Comparison of ENCODE assay signal across 19 cellular contexts in genomic region chr6:93496548-93496947, GRCh38.
A peak's percentile ranks its signal among the peaks of the same experiment; 100 is the strongest.
DNase-seq lines count a peak whose midpoint lies in the region; FAIRE-seq and TF ChIP-seq lines count a peak whose summit lies in the region.
"Had no signal": no experiment of that assay in that cellular context is flagged by ENCODE, and none has a peak within 500 bp of the region (broad histone marks: within the 10 kb centered on the region; RNA-seq: fewer than 3 reads in every experiment).

No MANE protein-coding gene starts in this region.

- no peak overlapping the region for H4K91ac ChIP-seq in H1 (replicated peaks; ENCODE audit: insufficient read length, low read length)

- H3K27ac ChIP-seq in H1 (ENCODE audit: low read depth, low read length) (no peak overlapping the region), dorsolateral prefrontal cortex (no peak overlapping the region)
- H3K27ac ChIP-seq: C4-2B, HL-60, PC-9 had no signal

- no peak overlapping the region for H2BK15ac ChIP-seq in H1 (ENCODE audit: low read length)

- no peak overlapping the region for H4K5ac ChIP-seq in H1 (ENCODE audit: insufficient read length, low read depth, low read length)

- H3K27me3 ChIP-seq in H1 (replicated peaks in 1 of 4; ENCODE audit: control insufficient read depth in 3 of 4, extremely low read depth in 1 of 4, insufficient read depth in 3 of 4, low read length in 3 of 4) (peaks cover 0 to 1% (median 0%) of the 10 kb centered on the region in 4 experiments; a peak in 1 of 7 replicates), H7 (ENCODE audit: control insufficient read depth, insufficient read depth, low read length) (no peaks in the 10 kb centered on the region), dorsolateral prefrontal cortex (no peaks in the 10 kb centered on the region)

- TF ChIP-seq EP300 in H1 (IDR thresholded peaks at IDR 0.05; ENCODE audit: borderline replicate concordance in 1 of 2, low read depth in 2 of 2, low read length in 2 of 2), result no peak

- H3K23me2 ChIP-seq in H1 (ENCODE audit: low read depth, low read length), result no peaks in the 10 kb centered on the region

- no peak for TF ChIP-seq POLR2A in H1 (IDR thresholded peaks at IDR 0.05; ENCODE audit: control extremely low read depth in 1 of 2, low read depth in 2 of 2, low read length in 2 of 2)

- no peak overlapping the region for H3K4ac ChIP-seq in H1 (replicated peaks; ENCODE audit: insufficient read length, low read depth, low read length)

- no peak for TF ChIP-seq RAD21 in H1 (IDR thresholded peaks at IDR 0.05 in 1 of 2, conservative IDR thresholded peaks at IDR 0.05 in 1 of 2; ENCODE audit: low read depth in 2 of 2, low read length in 2 of 2)

- no peak overlapping the region for H2BK12ac ChIP-seq in H1 (ENCODE audit: low read depth, low read length)

- no peak overlapping the region for H3K4me2 ChIP-seq in H1 (ENCODE audit: insufficient read depth in 1 of 2, low read depth in 2 of 2, low read length in 2 of 2)
- H3K4me2 ChIP-seq: PC-9 had no signal

- H2BK5ac ChIP-seq in H1 (ENCODE audit: low read depth, low read length), result no peak overlapping the region

- no peak overlapping the region for H2BK120ac ChIP-seq in H1 (replicated peaks; ENCODE audit: low read depth, low read length)

- H3K14ac ChIP-seq in H1 (ENCODE audit: insufficient read length), result no peak overlapping the region

- no peak overlapping the region for H3K18ac ChIP-seq in H1 (ENCODE audit: extremely low read depth, low read length)

- no peaks in the 10 kb centered on the region for H4K20me1 ChIP-seq in H1 (replicated peaks in 1 of 2; ENCODE audit: control insufficient read depth in 1 of 2, insufficient read depth in 2 of 2, low read length in 2 of 2)

- no peak overlapping the region for H2AK5ac ChIP-seq in H1 (ENCODE audit: low read depth, low read length)

- DNase-seq in NCI-H146 (lab: John Stamatoyannopoulos, UW) (peak; percentile 7), NCI-H146 treated with DMSO at 0.1 percent for 48 hours (lab: John Stamatoyannopoulos, UW; ENCODE audit: unreplicated experiment) (no peak), NCI-H69 (lab: John Stamatoyannopoulos, UW) (peak; percentile 44), H1 (ENCODE audit: low read depth in 1 of 2, low spot score in 2 of 2) (no peak), SKM-1 (lab: John Stamatoyannopoulos, UW; ENCODE audit: unreplicated experiment) (no peak), H7 (no peak), dorsolateral prefrontal cortex (no peak)
- no peak for DNase-seq in activated naive CD4-positive, alpha-beta T cell treated with anti-CD3 and anti-CD28 coated beads, Interleukin-2, amount 50 U/mL, for 16 hours
- DNase-seq: DMS79, H9, NCI-H1092, NCI-H2029, NCI-H2171, NCI-H446, PC-9, T-cell had no signal

- no peaks in the 10 kb centered on the region for H3K79me2 ChIP-seq in H1 (ENCODE audit: control insufficient read depth in 1 of 2, insufficient read depth in 2 of 2, low read length in 2 of 2)

- H3K4me3 ChIP-seq in H1 (ENCODE audit: extremely low read depth in 1 of 4, insufficient read depth in 2 of 4, low read depth in 3 of 4, low read length in 4 of 4) (no peak overlapping the region), H7 (ENCODE audit: insufficient read depth, low read depth, low read length) (no peak overlapping the region), dorsolateral prefrontal cortex (no peak overlapping the region)
- H3K4me3 ChIP-seq: K562, PC-9 had no signal

- no peak overlapping the region for H2BK20ac ChIP-seq in H1 (ENCODE audit: low read length)

- 91% methylated on average over 2 of the region's 2 CpGs; no CpG with 5 or more reads in 1 of the 2 experiments for WGBS in H1 (ENCODE audit: extremely low coverage in 1 of 2, insufficient coverage in 1 of 2, insufficient read length in 1 of 2, insufficient replicate concordance in 2 of 2, low coverage in 1 of 2, low lambda C conversion rate in 2 of 2, missing lambda C conversion rate in 1 of 2), 2 experiments

- POLR2A ChIA-PET in H1 (lab: Charles Lee; ENCODE audit: partially characterized antibody), result no interaction called here

- H3K4me1 ChIP-seq in H1 (replicated peaks in 1 of 4; ENCODE audit: control insufficient read depth in 3 of 4, insufficient read depth in 4 of 4, low read length in 3 of 4), result no peaks in the 10 kb centered on the region

- FAIRE-seq in H1 (lab: Jason Lieb, UNC), result no peak
- FAIRE-seq: K562 had no signal

- H3K79me1 ChIP-seq in H1 (ENCODE audit: low read depth, low read length), result no peaks in the 10 kb centered on the region

- TF ChIP-seq CTCF in H1 (IDR thresholded peaks at IDR 0.05; ENCODE audit: control extremely low read depth in 1 of 3, insufficient read depth in 1 of 3, low read depth in 1 of 3, low read length in 3 of 3) (no peak), dorsolateral prefrontal cortex (IDR thresholded peaks at IDR 0.05 in 54 of 56, conservative IDR thresholded peaks at IDR 0.05 in 2 of 56; ENCODE audit: low read depth in 1 of 56, partially characterized antibody in 56 of 56) (no peak)

- no peak overlapping the region for H3K56ac ChIP-seq in H1 (replicated peaks; ENCODE audit: insufficient read length, low read depth, low read length)

- no peaks in the 10 kb centered on the region for H3K36me3 ChIP-seq in H1 (ENCODE audit: control insufficient read depth in 2 of 4, insufficient read depth in 4 of 4, low read length in 3 of 4)
- no peaks in the 10 kb centered on the region for H3K36me3 ChIP-seq in H7 (replicated peaks; ENCODE audit: control insufficient read depth, insufficient read depth, low read length)

- H3K9ac ChIP-seq in H1 (replicated peaks in 1 of 4; ENCODE audit: extremely low read depth in 1 of 4, low read depth in 3 of 4, low read length in 3 of 4), result no peak overlapping the region

- no peak overlapping the region for H3K23ac ChIP-seq in H1 (ENCODE audit: insufficient read length)

- CTCF ChIA-PET in H1 (lab: Charles Lee; ENCODE audit: partially characterized antibody), result no interaction called here

- no peaks in the 10 kb centered on the region for H3K9me3 ChIP-seq in H1 (ENCODE audit: insufficient read depth in 2 of 2, low read depth in 1 of 2, low read length in 1 of 2)

- no peak overlapping the region for H4K8ac ChIP-seq in H1 (ENCODE audit: extremely low read depth, insufficient read depth, low read length)

- 0 out of 2 replicates have a peak overlapping the region, but pooled peaks have one; percentile 42 for H2AFZ ChIP-seq in H1 (ENCODE audit: low read length)
- H2AFZ ChIP-seq: PC-9 had no signal

- intact Hi-C loops in dorsolateral prefrontal cortex (cut with DNase I), result no loop called here

TF ChIP-seq in H1, 55 proteins besides CTCF, POLR2A, EP300 and RAD21:
- TF ChIP-seq SP1 (IDR thresholded peaks at IDR 0.05; ENCODE audit: low read depth, low read length), result no peak
- TF ChIP-seq HDAC6 (IDR thresholded peaks at IDR 0.05; ENCODE audit: low read depth, low read length), result no peak
- no peak for TF ChIP-seq RFX5 (IDR thresholded peaks at IDR 0.05; ENCODE audit: borderline replicate concordance, low read depth, low read length)
- no peak for TF ChIP-seq GTF2F1 (IDR thresholded peaks at IDR 0.05; ENCODE audit: borderline replicate concordance, low read depth, low read length)
- no peak for TF ChIP-seq EZH2 (IDR thresholded peaks at IDR 0.05; ENCODE audit: low read depth, low read length, severe bottlenecking)
- TF ChIP-seq PHF8 (conservative IDR thresholded peaks at IDR 0.05; ENCODE audit: low read depth, low read length), result no peak
- TF ChIP-seq, protein P1, sequence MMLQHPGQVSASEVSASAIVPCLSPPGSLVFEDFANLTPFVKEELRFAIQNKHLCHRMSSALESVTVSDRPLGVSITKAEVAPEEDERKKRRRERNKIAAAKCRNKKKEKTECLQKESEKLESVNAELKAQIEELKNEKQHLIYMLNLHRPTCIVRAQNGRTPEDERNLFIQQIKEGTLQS (IDR thresholded peaks at IDR 0.05; ENCODE audit: insufficient read depth, low read depth, low read length), result no peak
- no peak for TF ChIP-seq SIN3A (conservative IDR thresholded peaks at IDR 0.05 in 1 of 2, IDR thresholded peaks at IDR 0.05 in 1 of 2; ENCODE audit: low read depth in 1 of 2, low read length in 2 of 2)
- no peak for TF ChIP-seq SUZ12 (IDR thresholded peaks at IDR 0.05; ENCODE audit: low read length)
- no peak for TF ChIP-seq SIX5 (IDR thresholded peaks at IDR 0.05; ENCODE audit: low read depth, low read length)
- TF ChIP-seq RNF2 (IDR thresholded peaks at IDR 0.05; ENCODE audit: borderline replicate concordance, low read depth, low read length, missing control alignments, poor library complexity, severe bottlenecking), result no peak
- no peak for TF ChIP-seq ZNF274 (IDR thresholded peaks at IDR 0.05; ENCODE audit: borderline replicate concordance, extremely low read depth, low read length)
- no peak for TF ChIP-seq YY1 (IDR thresholded peaks at IDR 0.05; ENCODE audit: low read depth, low read length)
- no peak for TF ChIP-seq CTBP2 (IDR thresholded peaks at IDR 0.05; ENCODE audit: borderline replicate concordance, insufficient read depth, insufficient read length, low read length)
- TF ChIP-seq SIRT6 (IDR thresholded peaks at IDR 0.05; ENCODE audit: low read length), result no peak
- TF ChIP-seq CREB1 (IDR thresholded peaks at IDR 0.05), result no peak
- no peak for TF ChIP-seq GABPA (IDR thresholded peaks at IDR 0.05; ENCODE audit: borderline replicate concordance, insufficient read depth, low read length)

Comparison
In these comparisons a context has a peak if more than half of its experiments do, and no peak if none do; other contexts are left out.
1. DNase-seq: peak in NCI-H146 (single experiment) and NCI-H69 (single experiment); none in NCI-H146 treated with DMSO at 0.1 percent for 48 hours (single experiment), H1 (0 of 2), activated naive CD4-positive, alpha-beta T cell treated with anti-CD3 and anti-CD28 coated beads, Interleukin-2, amount 50 U/mL, for 16 hours (single experiment), SKM-1 (single experiment), H7 (single experiment) and dorsolateral prefrontal cortex (0 of 10).